12 cellular contexts compared by ENCODE assay signal in genomic region chr16:23729503-23730424, GRCh38. TPM values are rescaled to one million over a fixed set of nuclear protein-coding genes. Genes with fewer than 3 reads are reported as not detected.
DNase-seq lines count a peak whose midpoint lies in the region; ATAC-seq and TF ChIP-seq lines count a peak whose summit lies in the region.
"Had no signal": no experiment of that assay in that cellular context is flagged by ENCODE, and none has a peak within 500 bp of the region (broad histone marks: within the 10 kb centered on the region; RNA-seq: fewer than 3 reads in every experiment).

No MANE protein-coding gene starts in this region.

- no peak for TF ChIP-seq CTCF in A673 (conservative IDR thresholded peaks at IDR 0.05; ENCODE audit: low read depth, low read length)
- no peak for TF ChIP-seq CTCF in RWPE1 (conservative IDR thresholded peaks at IDR 0.05; ENCODE audit: low read depth)

- DNase-seq in A673 (ENCODE audit: low spot score) (peak; percentile 79), H7 (peak; percentile 60), RWPE1 (ENCODE audit: low spot score) (peak; percentile 24), glomerular visceral epithelial cell (ENCODE audit: extremely low spot score) (peak; percentile 14), NCI-H510A treated with DMSO at 0.1 percent for 48 hours (lab: John Stamatoyannopoulos, UW) (no peak), cerebellar nuclear complex (lab: John Stamatoyannopoulos, UW) (no peak), NCI-H2227 (lab: John Stamatoyannopoulos, UW; ENCODE audit: unreplicated experiment) (no peak)
- DNase-seq: immature natural killer cell; NCI-H345; stimulated activated naive CD4-positive, alpha-beta T cell had no signal

- POLR2A ChIA-PET in A673 (lab: Charles Lee; ENCODE audit: low non-redundant PET) (no interaction called here), RWPE1 (lab: Yijun Ruan, JAX; ENCODE audit: low non-redundant PET) (interaction anchor here (0.5 kb wide), 1 partner anchor 272 kb away, joined by 3 read pairs; no protein-coding TSS in a partner anchor)

- H3K4me1 ChIP-seq in A673 (ENCODE audit: insufficient read depth, low read length, poor library complexity, severe bottlenecking), result peaks cover 12% of the 10 kb centered on the region
- H3K4me1 ChIP-seq: right atrium auricular region had no signal

- CTCF ChIA-PET in A673 (lab: Charles Lee) (no interaction called here), RWPE1 (lab: Yijun Ruan, JAX) (interaction anchor here (0.6 to 1.0 kb wide), 3 partner anchors 96 to 439 kb away, joined by 3 to 4 read pairs (median 3); no protein-coding TSS in a partner anchor)

- no peaks in the 10 kb centered on the region for H3K27me3 ChIP-seq in A673 (replicated peaks; ENCODE audit: insufficient read depth, low read depth, low read length, poor library complexity)
- no peaks in the 10 kb centered on the region for H3K27me3 ChIP-seq in H7 (ENCODE audit: control insufficient read depth, insufficient read depth, low read length)
- H3K27me3 ChIP-seq: right atrium auricular region had no signal

- ATAC-seq in GM21825 (IDR thresholded peaks at IDR 0.05; ENCODE audit: unreplicated experiment), result no peak

- intact Hi-C loops in A673 (cut with micrococcal nuclease; ENCODE audit: unreplicated experiment), result loop anchor here (10.0 kb wide), 3 partner anchors 135 to 585 kb away; partner anchors contain the start of gene CACNG3

- H3K27ac ChIP-seq in A673 (ENCODE audit: low read depth, low read length, poor library complexity, severe bottlenecking), result peak overlapping the region; percentile 40
- H3K27ac ChIP-seq in RWPE1, result no peak overlapping the region
- H3K27ac ChIP-seq: right atrium auricular region had no signal

- H3K4me3 ChIP-seq in A673 (ENCODE audit: low read depth, low read length, poor library complexity, severe bottlenecking) (no peak overlapping the region), H7 (ENCODE audit: insufficient read depth, low read depth, low read length) (no peak overlapping the region)
- H3K4me3 ChIP-seq: right atrium auricular region had no signal

- no peaks in the 10 kb centered on the region for H3K9me3 ChIP-seq in A673 (ENCODE audit: low read depth, low read length, poor library complexity, severe bottlenecking)
- H3K9me3 ChIP-seq: right atrium auricular region had no signal

- BruUV-seq in A673 (replicated peaks; lab: Mats Ljungman, UMichigan), result no TSS peak

- H3K36me3 ChIP-seq in A673 (ENCODE audit: insufficient read depth, low read length, poor library complexity, severe bottlenecking) (no peaks in the 10 kb centered on the region), H7 (replicated peaks; ENCODE audit: control insufficient read depth, insufficient read depth, low read length) (no peaks in the 10 kb centered on the region)
- H3K36me3 ChIP-seq: right atrium auricular region had no signal

RNA-seq across cellular contexts. Expression of gene ERN2, which starts 16.7 kb away (rescaled TPM):
- not detected in 2 replicates for total RNA-seq in A673 (2021)
- total RNA-seq in H7 (2014; rRNA removed; shearing (Covaris generic)), result 3.2 and 3.7 TPM in 2 replicates
- total RNA-seq: right atrium auricular region had no signal

RNA-seq across cellular contexts. Expression of gene CHP2, which starts 25.1 kb away (rescaled TPM):
- total RNA-seq in A673 (2021), result 0.99 and 1.0 TPM in 2 replicates
- total RNA-seq in H7 (2014; rRNA removed; shearing (Covaris generic)), result 1.9 and 2.1 TPM in 2 replicates
- total RNA-seq: right atrium auricular region had no signal

RNA-seq across cellular contexts. Expression of gene PLK1, which starts 51.1 kb away (rescaled TPM):
- 227 and 234 TPM in 2 replicates for total RNA-seq in A673 (2021)
- 125 and 126 TPM in 2 replicates for total RNA-seq in H7 (2014; rRNA removed; shearing (Covaris generic))

Comparison
In these comparisons a context has a peak if more than half of its experiments do, and no peak if none do; other contexts are left out.
1. DNase-seq: peak in A673 (single experiment), H7 (single experiment), RWPE1 (single experiment) and glomerular visceral epithelial cell (single experiment); none in NCI-H510A treated with DMSO at 0.1 percent for 48 hours (single experiment), cerebellar nuclear complex (0 of 2) and NCI-H2227 (single experiment).